15 cellular contexts compared by ENCODE assay signal in genomic region chr11:15662285-15662684, GRCh38.
A peak's percentile ranks its signal among the peaks of the same experiment; 100 is the strongest.
DNase-seq lines count a peak whose midpoint lies in the region; ATAC-seq and TF ChIP-seq lines count a peak whose summit lies in the region.
"Had no signal": no experiment of that assay in that cellular context is flagged by ENCODE, and none has a peak within 500 bp of the region (broad histone marks: within the 10 kb centered on the region; RNA-seq: fewer than 3 reads in every experiment).

No MANE protein-coding gene starts in this region.

- peaks cover 39% of the 10 kb centered on the region for H3K4me1 Mint-ChIP-seq in Caco-2 (ENCODE audit: low read depth, unreplicated experiment)
- peaks cover 32% of the 10 kb centered on the region for H3K4me1 Mint-ChIP-seq in endothelial cell (ENCODE audit: unreplicated experiment)
- H3K4me1 Mint-ChIP-seq: B cell; CD4-positive, alpha-beta memory T cell had no signal

- H3K4me3 Mint-ChIP-seq in Caco-2 (ENCODE audit: unreplicated experiment) (no peak overlapping the region), endothelial cell (ENCODE audit: unreplicated experiment) (no peak overlapping the region)
- H3K4me3 Mint-ChIP-seq: B cell; CD4-positive, alpha-beta memory T cell had no signal

- H3K4me3 ChIP-seq in Caco-2 (ENCODE audit: low read depth, low read length) (no peak overlapping the region), prostate gland (no peak overlapping the region)
- H3K4me3 ChIP-seq: GM23248 had no signal

- CTCF ChIA-PET in Caco-2 (lab: Charles Lee) = interaction anchor here (0.9 kb wide), 1 partner anchor 12 kb away, joined by 3 read pairs; no protein-coding TSS in a partner anchor

- 76% methylated on average over 1 of the region's 1 CpG for WGBS in prostate gland

- POLR2A ChIA-PET in Caco-2 (lab: Charles Lee) = no interaction called here

- DNase-seq in Caco-2 (no peak), NCI-H69 (lab: John Stamatoyannopoulos, UW) (peak; percentile 23), endothelial cell (ENCODE audit: low spot score) (no peak), renal cortical epithelial cell (ENCODE audit: low read depth) (peak; percentile 30), prostate gland (ENCODE audit: low spot score) (no peak), germinal center (ENCODE audit: low spot score) (no peak)
- DNase-seq: C1 segment of cervical spinal cord; CD4-positive, alpha-beta memory T cell; DMS153; GF-D8; GM23248 had no signal

- no peaks in the 10 kb centered on the region for H3K36me3 ChIP-seq in Caco-2 (ENCODE audit: control insufficient read depth, insufficient read depth, low read length)
- H3K36me3 ChIP-seq in prostate gland = no peaks in the 10 kb centered on the region

- no TSS peak for BruUV-seq in Caco-2 (replicated peaks; lab: Mats Ljungman, UMichigan)

- no peak overlapping the region for H3K27ac ChIP-seq in prostate gland
- H3K27ac ChIP-seq: GM23248 had no signal

- H3K27ac Mint-ChIP-seq in Caco-2 (ENCODE audit: unreplicated experiment) (peak overlapping the region; percentile 39), endothelial cell (ENCODE audit: unreplicated experiment) (peak overlapping the region; percentile 15)
- H3K27ac Mint-ChIP-seq: B cell; CD4-positive, alpha-beta memory T cell had no signal

- TF ChIP-seq CTCF in Caco-2 (IDR thresholded peaks at IDR 0.05; ENCODE audit: insufficient read depth in 1 of 2, low read depth in 1 of 2, low read length in 1 of 2, severe bottlenecking in 1 of 2, unreplicated experiment in 1 of 2) (no peak), endothelial cell (IDR thresholded peaks at IDR 0.05; ENCODE audit: unreplicated experiment) (no peak), prostate gland (IDR thresholded peaks at IDR 0.05) (no peak)

- peaks cover 9% of the 10 kb centered on the region for H3K9me3 Mint-ChIP-seq in Caco-2 (ENCODE audit: unreplicated experiment)
- H3K9me3 Mint-ChIP-seq in endothelial cell (ENCODE audit: unreplicated experiment) = no peaks in the 10 kb centered on the region

- no peak for TF ChIP-seq POLR2A in prostate gland (IDR thresholded peaks at IDR 0.05)

- H3K27me3 Mint-ChIP-seq in Caco-2 (ENCODE audit: insufficient read depth, unreplicated experiment) (no peaks in the 10 kb centered on the region), endothelial cell (ENCODE audit: unreplicated experiment) (peaks cover 6% of the 10 kb centered on the region)
- H3K27me3 Mint-ChIP-seq: B cell had no signal

- H3K9me3 ChIP-seq in Caco-2 = 0 out of 2 replicates have a peak, but pooled peaks cover 3% of the 10 kb centered on the region
- no peaks in the 10 kb centered on the region for H3K9me3 ChIP-seq in prostate gland

- H3K27me3 ChIP-seq in Caco-2 (replicated peaks; ENCODE audit: control insufficient read depth, insufficient read depth, low read length) (no peaks in the 10 kb centered on the region), prostate gland (replicated peaks; ENCODE audit: insufficient read depth) (no peaks in the 10 kb centered on the region)

- H3K36me3 Mint-ChIP-seq in Caco-2 (ENCODE audit: insufficient read depth, unreplicated experiment) = peaks cover 6% of the 10 kb centered on the region
- no peaks in the 10 kb centered on the region for H3K36me3 Mint-ChIP-seq in endothelial cell (ENCODE audit: low read depth, unreplicated experiment)
- H3K36me3 Mint-ChIP-seq: CD4-positive, alpha-beta memory T cell had no signal

- intact Hi-C loops in Caco-2 (cut with micrococcal nuclease; ENCODE audit: unreplicated experiment) (no loop called here), prostate gland (cut with DNase I) (no loop called here)

- H3K4me1 ChIP-seq in Caco-2 = peaks cover 35% of the 10 kb centered on the region
- H3K4me1 ChIP-seq in prostate gland (replicated peaks) = no peaks in the 10 kb centered on the region

- ATAC-seq in GM18868 (IDR thresholded peaks at IDR 0.05; ENCODE audit: unreplicated experiment) = no peak
- no peak for ATAC-seq in GM21515 (IDR thresholded peaks at IDR 0.05; ENCODE audit: unreplicated experiment)
- ATAC-seq: HCT116 had no signal

Comparison
In these comparisons a context has a peak if more than half of its experiments do, and no peak if none do; other contexts are left out.
1. DNase-seq: peak in NCI-H69 (single experiment) and renal cortical epithelial cell (single experiment); none in Caco-2 (0 of 2), endothelial cell (single experiment), prostate gland (single experiment) and germinal center (single experiment).